8 cellular contexts compared by ENCODE assay signal in genomic region chr21:39387461-39388037, GRCh38. TPM values are rescaled to one million over a fixed set of nuclear protein-coding genes. Genes with fewer than 3 reads are reported as not detected.
A peak's percentile ranks its signal among the peaks of the same experiment; 100 is the strongest.
DNase-seq lines count a peak whose midpoint lies in the region; ATAC-seq lines count a peak whose summit lies in the region.

No MANE protein-coding gene starts in this region.

- H3K27me3 ChIP-seq in CD8-positive, alpha-beta memory T cell (ENCODE audit: insufficient read depth, low read length, poor library complexity, severe bottlenecking): no peaks in the 10 kb centered on the region
- H3K27me3 ChIP-seq in aorta (ENCODE audit: control insufficient read depth in 1 of 2, insufficient read depth in 2 of 2, low read length in 1 of 2): no peaks in the 10 kb centered on the region

- peak; percentile 85 to 95 (median 88) for DNase-seq in CD8-positive, alpha-beta memory T cell
- peak; percentile 73 for DNase-seq in GOT3 (lab: John Stamatoyannopoulos, UW)
- peak; percentile 20 for DNase-seq in NCI-H2029 treated with DMSO at 0.1 percent for 48 hours (lab: John Stamatoyannopoulos, UW)
- peak; percentile 95 for DNase-seq in T-helper 9 cell
- DNase-seq in astrocyte of the hippocampus (ENCODE audit: low read depth, low spot score): peak; percentile 95
- peak; percentile 59 to 93 (median 84) for DNase-seq in hypothalamus (lab: John Stamatoyannopoulos, UW)
- peak; percentile 83 for DNase-seq in retina
- peak; percentile 95 to 98 for DNase-seq in aorta

- H3K27ac Mint-ChIP-seq in CD8-positive, alpha-beta memory T cell: peak overlapping the region; percentile 90 to 97 (median 95)

- peaks cover 8% of the 10 kb centered on the region for H3K36me3 ChIP-seq in CD8-positive, alpha-beta memory T cell (ENCODE audit: insufficient read depth, low read length)
- H3K36me3 ChIP-seq in aorta (ENCODE audit: control insufficient read depth in 1 of 2, insufficient read depth in 2 of 2, low read length in 1 of 2): peaks cover 3 to 6% of the 10 kb centered on the region in 2 donors

- H3K4me3 Mint-ChIP-seq in CD8-positive, alpha-beta memory T cell: peak overlapping the region; percentile 88 to 93 (median 91)

- ATAC-seq in aorta (ENCODE audit: low FRiP score): peak; percentile 87

- H3K4me1 ChIP-seq in CD8-positive, alpha-beta memory T cell (ENCODE audit: insufficient read depth, low read length): peaks cover 4% of the 10 kb centered on the region
- no peaks in the 10 kb centered on the region for H3K4me1 ChIP-seq in aorta (ENCODE audit: control insufficient read depth in 1 of 2, insufficient read depth in 2 of 2, low read length in 2 of 2)

- no peaks in the 10 kb centered on the region for H3K9me3 ChIP-seq in CD8-positive, alpha-beta memory T cell (ENCODE audit: low read length)
- no peaks in the 10 kb centered on the region for H3K9me3 ChIP-seq in aorta (ENCODE audit: control insufficient read depth, low read length)

- H3K27ac ChIP-seq in CD8-positive, alpha-beta memory T cell (ENCODE audit: low read depth, low read length): peak overlapping the region; percentile 76
- H3K27ac ChIP-seq in aorta (ENCODE audit: low read depth in 1 of 2, low read length in 2 of 2): no peak overlapping the region

- no peaks in the 10 kb centered on the region for H3K9me3 Mint-ChIP-seq in CD8-positive, alpha-beta memory T cell

- peaks cover 0 to 23% (median 4%) of the 10 kb centered on the region in 3 donors for H3K36me3 Mint-ChIP-seq in CD8-positive, alpha-beta memory T cell

- 2 to 11% methylated on average over 21 of the region's 21 CpGs for WGBS in aorta, 2 donors

- peaks cover 0 to 2% of the 10 kb centered on the region in 2 donors for H3K27me3 Mint-ChIP-seq in CD8-positive, alpha-beta memory T cell

- H3K4me1 Mint-ChIP-seq in CD8-positive, alpha-beta memory T cell: peaks cover 27 to 48% (median 39%) of the 10 kb centered on the region in 3 donors

- POLR2A ChIA-PET in CD8-positive, alpha-beta memory T cell (lab: Charles Lee): interaction anchor here (0.5 to 1.6 kb wide), 7 partner anchors 11 to 1824 kb away, joined by 3 to 13 read pairs (median 5); partner anchors contain the start of genes BRWD1, HMGN1 and PSMG1

- CTCF ChIA-PET in CD8-positive, alpha-beta memory T cell (lab: Charles Lee): interaction anchor here (0.7 to 2.9 kb wide), 13 partner anchors 9 to 204 kb away, joined by 3 to 13 read pairs (median 3); partner anchors contain the start of genes BRWD1 and PSMG1

- intact Hi-C loops in aorta (cut with DNase I): loop anchor here (2.0 to 5.0 kb wide), 4 partner anchors 35 to 75 kb away; partner anchors contain the start of genes BRWD1 (in 2 of the 2) and LCA5L (in 1 of the 2)

- H3K4me3 ChIP-seq in CD8-positive, alpha-beta memory T cell (ENCODE audit: low read length): peak overlapping the region; percentile 71
- peak overlapping the region; percentile 29 to 45 for H3K4me3 ChIP-seq in aorta (ENCODE audit: low read length in 2 of 2)

RNA-seq across cellular contexts. Expression of gene HMGN1, which starts 38.7 kb away (rescaled TPM):
- total RNA-seq in CD8-positive, alpha-beta memory T cell: 100 to 1,000 TPM; 420 to 421 TPM
- 201 TPM for polyA plus RNA-seq in CD8-positive, alpha-beta memory T cell
- 100 to 1,000 TPM in 1 of 2 donors, 10 to 100 TPM in 1; 77.8 to 111 TPM for total RNA-seq in aorta
- polyA plus RNA-seq in aorta: 10 to 100 TPM; 66.6 to 86.0 TPM

RNA-seq across cellular contexts. Expression of gene LCA5L, which starts 58.0 kb away (rescaled TPM):
- under 1 TPM; 0.13 to 0.33 TPM for total RNA-seq in CD8-positive, alpha-beta memory T cell
- 0.25 TPM for polyA plus RNA-seq in CD8-positive, alpha-beta memory T cell
- 1 to 10 TPM in 1 of 2 donors, under 1 TPM in 1; 0.39 to 1.8 TPM for total RNA-seq in aorta
- polyA plus RNA-seq in aorta: 1 to 10 TPM; 2.6 to 3.4 TPM

Comparison
In these comparisons a context has a peak if more than half of its experiments do, and no peak if none do; other contexts are left out.
1. DNase-seq: peak in every context shown above with its lines; median percentile 96 in aorta; 95 in T-helper 9 cell; 95 in astrocyte of the hippocampus; 88 in CD8-positive, alpha-beta memory T cell; 84 in hypothalamus; 83 in retina; 73 in GOT3; 20 in NCI-H2029 treated with DMSO at 0.1 percent for 48 hours.